7 cellular contexts compared by ENCODE assay signal in genomic region chr9:127898433-127899199, GRCh38. TPM values are rescaled to one million over a fixed set of nuclear protein-coding genes. Genes with fewer than 3 reads are reported as not detected.
DNase-seq lines count a peak whose midpoint lies in the region; ATAC-seq and TF ChIP-seq lines count a peak whose summit lies in the region.

No MANE protein-coding gene starts in this region.

- H3K4me1 Mint-ChIP-seq in activated naive CD8-positive, alpha-beta T cell treated with anti-CD3 and anti-CD28 coated beads, Interleukin-2, amount 10 ng/mL, durations not matched to agents 7 days and 5 days = peaks cover 33% of the 10 kb centered on the region

- no peak for ATAC-seq in activated naive CD8-positive, alpha-beta T cell treated with anti-CD3 and anti-CD28 coated beads, Interleukin-2, amount 10 ng/mL, durations not matched to agents 7 days and 5 days (ENCODE audit: low read depth)
- ATAC-seq in heart left ventricle = peak in 3 of 4 donors; percentile 47 to 65 (median 61)
- ATAC-seq in GM19397 (IDR thresholded peaks at IDR 0.05; ENCODE audit: unreplicated experiment) = no peak

- H3K9me3 ChIP-seq in heart left ventricle = peaks cover 0 to 5% (median 0%) of the 10 kb centered on the region in 12 donors

- H3K36me3 Mint-ChIP-seq in activated naive CD8-positive, alpha-beta T cell treated with anti-CD3 and anti-CD28 coated beads, Interleukin-2, amount 10 ng/mL, durations not matched to agents 7 days and 5 days = peaks cover 39% of the 10 kb centered on the region

- TF ChIP-seq CTCF in GM12865 (IDR thresholded peaks at IDR 0.05; ENCODE audit: insufficient read depth, low read depth, low read length, missing control alignments) = no peak
- no peak for TF ChIP-seq CTCF in heart left ventricle (IDR thresholded peaks at IDR 0.05)

- H3K27ac Mint-ChIP-seq in activated naive CD8-positive, alpha-beta T cell treated with anti-CD3 and anti-CD28 coated beads, Interleukin-2, amount 10 ng/mL, durations not matched to agents 7 days and 5 days = peak overlapping the region; percentile 82

- peak overlapping the region; percentile 89 for H3K4me3 Mint-ChIP-seq in activated naive CD8-positive, alpha-beta T cell treated with anti-CD3 and anti-CD28 coated beads, Interleukin-2, amount 10 ng/mL, durations not matched to agents 7 days and 5 days

- peak in 1 of 2 donors; percentile 10 for TF ChIP-seq POLR2A in heart left ventricle (IDR thresholded peaks at IDR 0.05)

- H3K4me3 ChIP-seq in GM12865 (ENCODE audit: low read depth, low read length) = peak overlapping the region; percentile 92
- H3K4me3 ChIP-seq in heart left ventricle = peak overlapping the region; percentile 49 to 98 (median 94)
- H3K4me3 ChIP-seq in rectal smooth muscle tissue (ENCODE audit: low read length) = peak overlapping the region; percentile 90

- H3K27me3 Mint-ChIP-seq in activated naive CD8-positive, alpha-beta T cell treated with anti-CD3 and anti-CD28 coated beads, Interleukin-2, amount 10 ng/mL, durations not matched to agents 7 days and 5 days = no peaks in the 10 kb centered on the region

- peaks cover 6% of the 10 kb centered on the region for H3K9me3 Mint-ChIP-seq in activated naive CD8-positive, alpha-beta T cell treated with anti-CD3 and anti-CD28 coated beads, Interleukin-2, amount 10 ng/mL, durations not matched to agents 7 days and 5 days

- peak overlapping the region; percentile 83 for H3K9ac ChIP-seq in rectal smooth muscle tissue (ENCODE audit: low read length)

- H3K27me3 ChIP-seq in heart left ventricle (no peaks in the 10 kb centered on the region), rectal smooth muscle tissue (ENCODE audit: control insufficient read depth, insufficient read depth, low read length) (no peaks in the 10 kb centered on the region)

- H3K36me3 ChIP-seq in heart left ventricle = peaks cover 0 to 29% (median 26%) of the 10 kb centered on the region in 9 donors
- peaks cover 28% of the 10 kb centered on the region for H3K36me3 ChIP-seq in rectal smooth muscle tissue (ENCODE audit: control insufficient read depth, insufficient read depth, low read length)

- H3K27ac ChIP-seq in heart left ventricle (peak overlapping the region; percentile 84 to 97 (median 93)), rectal smooth muscle tissue (ENCODE audit: low read depth, low read length) (peak overlapping the region; percentile 88)

- H3K4me1 ChIP-seq in heart left ventricle (peaks cover 0 to 49% (median 38%) of the 10 kb centered on the region in 12 donors), rectal smooth muscle tissue (ENCODE audit: control insufficient read depth, insufficient read depth, low read length) (peaks cover 15% of the 10 kb centered on the region)

- intact Hi-C loops in heart left ventricle (cut with DNase I) = no loop called here

- DNase-seq in GM12865 (ENCODE audit: low read depth) (no peak), HuH-7 (ENCODE audit: low spot score) (peak; percentile 74), heart left ventricle (peak in 3 of 5 donors; percentile 65 to 74 (median 73)), HuH-7.5 (ENCODE audit: low spot score) (no peak)
- no peak for DNase-seq in activated naive CD8-positive, alpha-beta T cell treated with anti-CD3 and anti-CD28 coated beads, Interleukin-2, amount 10 ng/mL, durations not matched to agents 7 days and 5 days

- POLR2A ChIA-PET in activated naive CD8-positive, alpha-beta T cell treated with anti-CD3 and anti-CD28 coated beads, Interleukin-2, amount 10 ng/mL, durations not matched to agents 7 days and 5 days (lab: Charles Lee) = interaction anchor here (0.7 to 3.2 kb wide), 6 partner anchors 10 to 128 kb away, joined by 3 to 28 read pairs (median 3); partner anchors contain the start of gene ST6GALNAC4

- 8 to 18% (median 15%) methylated on average over 23 to 41 of the region's 41 CpGs for WGBS in heart left ventricle, 4 donors

RNA-seq across cellular contexts. Expression of gene ST6GALNAC6, which starts 0.8 kb away (rescaled TPM):
- 100 to 1,000 TPM; 105 to 112 TPM for total RNA-seq in activated naive CD8-positive, alpha-beta T cell treated with anti-CD3 and anti-CD28 coated beads, Interleukin-2, amount 10 ng/mL, durations not matched to agents 7 days and 5 days
- 10 to 100 TPM; 28.4 to 75.9 (median 45.6) TPM for total RNA-seq in heart left ventricle
- 10 to 100 TPM; 35.7 to 37.5 TPM for polyA plus RNA-seq in heart left ventricle

RNA-seq across cellular contexts. Expression of gene ST6GALNAC4, which starts 18.2 kb away (rescaled TPM):
- 10 to 100 TPM; 51.1 to 59.5 TPM for total RNA-seq in activated naive CD8-positive, alpha-beta T cell treated with anti-CD3 and anti-CD28 coated beads, Interleukin-2, amount 10 ng/mL, durations not matched to agents 7 days and 5 days
- total RNA-seq in heart left ventricle = 10 to 100 TPM; 28.3 to 66.1 (median 42.6) TPM
- 10 to 100 TPM; 17.0 to 72.0 TPM for polyA plus RNA-seq in heart left ventricle

RNA-seq across cellular contexts. Expression of gene AK1, which starts 21.1 kb away (rescaled TPM):
- total RNA-seq in activated naive CD8-positive, alpha-beta T cell treated with anti-CD3 and anti-CD28 coated beads, Interleukin-2, amount 10 ng/mL, durations not matched to agents 7 days and 5 days = 10 to 100 TPM; 46.8 to 54.6 TPM
- total RNA-seq in heart left ventricle = 100 to 1,000 TPM; 415 to 810 (median 586) TPM
- 1,000 to 10,000 TPM in 1 of 2 donors, 100 to 1,000 TPM in 1; 312 to 1,060 TPM for polyA plus RNA-seq in heart left ventricle

RNA-seq across cellular contexts. Expression of gene PIP5KL1, which starts 32.0 kb away (rescaled TPM):
- total RNA-seq in activated naive CD8-positive, alpha-beta T cell treated with anti-CD3 and anti-CD28 coated beads, Interleukin-2, amount 10 ng/mL, durations not matched to agents 7 days and 5 days = 1 to 10 TPM; 1.5 to 1.9 TPM
- under 1 TPM in 7 of 9 donors, not detected in 2; 0.33 to 0.77 (median 0.51) TPM for total RNA-seq in heart left ventricle
- under 1 TPM; 0.12 to 0.15 TPM for polyA plus RNA-seq in heart left ventricle

RNA-seq across cellular contexts. Expression of gene DPM2, which starts 39.0 kb away (rescaled TPM):
- total RNA-seq in activated naive CD8-positive, alpha-beta T cell treated with anti-CD3 and anti-CD28 coated beads, Interleukin-2, amount 10 ng/mL, durations not matched to agents 7 days and 5 days = 10 to 100 TPM; 49.2 to 54.2 TPM
- 10 to 100 TPM in 7 of 9 donors, 1 to 10 TPM in 2; 7.2 to 19.5 (median 11.7) TPM for total RNA-seq in heart left ventricle
- 10 to 100 TPM; 15.3 to 31.7 TPM for polyA plus RNA-seq in heart left ventricle

Comparison
In these comparisons a context has a peak if more than half of its experiments do, and no peak if none do; other contexts are left out.
1. DNase-seq: peak in HuH-7 (single experiment) and heart left ventricle (3 of 5); none in GM12865 (single experiment), activated naive CD8-positive, alpha-beta T cell treated with anti-CD3 and anti-CD28 coated beads, Interleukin-2, amount 10 ng/mL, durations not matched to agents 7 days and 5 days (single experiment) and HuH-7.5 (single experiment).
2. ATAC-seq: peak in heart left ventricle (3 of 4); none in activated naive CD8-positive, alpha-beta T cell treated with anti-CD3 and anti-CD28 coated beads, Interleukin-2, amount 10 ng/mL, durations not matched to agents 7 days and 5 days (single experiment) and GM19397 (single experiment).
3. RNA of gene AK1, which starts 21.1 kb away (total RNA-seq): 415 to 810 TPM in heart left ventricle; 46.8 to 54.6 TPM in activated naive CD8-positive, alpha-beta T cell treated with anti-CD3 and anti-CD28 coated beads, Interleukin-2, amount 10 ng/mL, durations not matched to agents 7 days and 5 days; every median in the first group is over 4 times any median in the second.
4. Peak in every context shown above with its lines, with median percentiles within 50 percentile points of each other: H3K4me3 ChIP-seq.